16 cellular contexts compared by ENCODE assay signal in genomic region chr9:134611046-134611445, GRCh38. TPM values are rescaled to one million over a fixed set of nuclear protein-coding genes. Genes with fewer than 3 reads are reported as not detected.
DNase-seq lines count a peak whose midpoint lies in the region; TF ChIP-seq lines count a peak whose summit lies in the region.
"Had no signal": no experiment of that assay in that cellular context is flagged by ENCODE, and none has a peak within 500 bp of the region (broad histone marks: within the 10 kb centered on the region; RNA-seq: fewer than 3 reads in every experiment).

No MANE protein-coding gene starts in this region.

- peaks cover 4% of the 10 kb centered on the region for H3K79me2 ChIP-seq in smooth muscle cell (ENCODE audit: low read depth)

- H3K9me3 ChIP-seq in smooth muscle cell (replicated peaks; ENCODE audit: low read depth): peaks cover 13% of the 10 kb centered on the region

- peaks cover 5% of the 10 kb centered on the region for H3K36me3 ChIP-seq in smooth muscle cell (ENCODE audit: low read depth)

- H3K9ac ChIP-seq in smooth muscle cell (ENCODE audit: low read depth): no peak overlapping the region

- peak overlapping the region; percentile 7 for H3K27ac ChIP-seq in smooth muscle cell (ENCODE audit: low read depth)
- H3K27ac ChIP-seq: C4-2B had no signal

- H3K4me2 ChIP-seq in smooth muscle cell: no peak overlapping the region

- peaks cover 9% of the 10 kb centered on the region for H3F3A ChIP-seq in smooth muscle cell (ENCODE audit: low read depth)

- DNase-seq in activated CD8-positive, alpha-beta memory T cell treated with anti-CD3 and anti-CD28 coated beads, Interleukin-2, amount 50 U/mL, for 4 hours: peak; percentile 1
- no peak for DNase-seq in activated CD8-positive, alpha-beta memory T cell treated with anti-CD3 and anti-CD28 coated beads for 24 hours
- DNase-seq in NCI-H1105 treated with DMSO at 0.1 percent for 48 hours (lab: John Stamatoyannopoulos, UW): peak; percentile 61
- DNase-seq in ecto neural progenitor cell (ENCODE audit: low spot score): peak; percentile 3
- no peak for DNase-seq in smooth muscle cell (lab: John Stamatoyannopoulos, UW; ENCODE audit: unreplicated experiment)
- DNase-seq in SW 1271 (lab: John Stamatoyannopoulos, UW): no peak
- no peak for DNase-seq in midbrain (lab: John Stamatoyannopoulos, UW)
- DNase-seq: CD8-positive, alpha-beta memory T cell; KG1; NCI-H1092 treated with DMSO at 0.1 percent for 48 hours; NCI-H2029 treated with DMSO at 0.1 percent for 48 hours; NCI-H446 treated with DMSO at 0.1 percent for 48 hours; NCI-H526 treated with DMSO at 0.1 percent for 48 hours; OCI-M1; SHP77 had no signal

- H3K27me3 ChIP-seq in smooth muscle cell (ENCODE audit: low read depth): no peaks in the 10 kb centered on the region

- WGBS in smooth muscle cell (ENCODE audit: low lambda C conversion rate): 73% methylated on average over 4 of the region's 4 CpGs

- no peak for TF ChIP-seq CTCF in smooth muscle cell (IDR thresholded peaks at IDR 0.05; ENCODE audit: borderline replicate concordance, insufficient read depth, poor library complexity, severe bottlenecking)

- no peaks in the 10 kb centered on the region for H4K20me1 ChIP-seq in smooth muscle cell (ENCODE audit: low read depth)

- no peaks in the 10 kb centered on the region for H3K4me1 ChIP-seq in smooth muscle cell (ENCODE audit: low read depth)

- H2AFZ ChIP-seq in smooth muscle cell (ENCODE audit: low read depth): no peak overlapping the region

- H3K4me3 ChIP-seq in smooth muscle cell: no peak overlapping the region

RNA-seq across cellular contexts. Expression of gene COL5A1, which starts 30.6 kb away (rescaled TPM):
- 1,084 and 1,167 TPM in 2 replicates for total RNA-seq in smooth muscle cell
- polyA plus RNA-seq in smooth muscle cell: 1,100 and 1,443 TPM in 2 replicates

Comparison
In these comparisons a context has a peak if more than half of its experiments do, and no peak if none do; other contexts are left out.
1. DNase-seq: peak in activated CD8-positive, alpha-beta memory T cell treated with anti-CD3 and anti-CD28 coated beads, Interleukin-2, amount 50 U/mL, for 4 hours (single experiment), NCI-H1105 treated with DMSO at 0.1 percent for 48 hours (single experiment) and ecto neural progenitor cell (single experiment); none in activated CD8-positive, alpha-beta memory T cell treated with anti-CD3 and anti-CD28 coated beads for 24 hours (single experiment), smooth muscle cell (single experiment), SW 1271 (0 of 2) and midbrain (single experiment).